In the genomic region with DNA sequence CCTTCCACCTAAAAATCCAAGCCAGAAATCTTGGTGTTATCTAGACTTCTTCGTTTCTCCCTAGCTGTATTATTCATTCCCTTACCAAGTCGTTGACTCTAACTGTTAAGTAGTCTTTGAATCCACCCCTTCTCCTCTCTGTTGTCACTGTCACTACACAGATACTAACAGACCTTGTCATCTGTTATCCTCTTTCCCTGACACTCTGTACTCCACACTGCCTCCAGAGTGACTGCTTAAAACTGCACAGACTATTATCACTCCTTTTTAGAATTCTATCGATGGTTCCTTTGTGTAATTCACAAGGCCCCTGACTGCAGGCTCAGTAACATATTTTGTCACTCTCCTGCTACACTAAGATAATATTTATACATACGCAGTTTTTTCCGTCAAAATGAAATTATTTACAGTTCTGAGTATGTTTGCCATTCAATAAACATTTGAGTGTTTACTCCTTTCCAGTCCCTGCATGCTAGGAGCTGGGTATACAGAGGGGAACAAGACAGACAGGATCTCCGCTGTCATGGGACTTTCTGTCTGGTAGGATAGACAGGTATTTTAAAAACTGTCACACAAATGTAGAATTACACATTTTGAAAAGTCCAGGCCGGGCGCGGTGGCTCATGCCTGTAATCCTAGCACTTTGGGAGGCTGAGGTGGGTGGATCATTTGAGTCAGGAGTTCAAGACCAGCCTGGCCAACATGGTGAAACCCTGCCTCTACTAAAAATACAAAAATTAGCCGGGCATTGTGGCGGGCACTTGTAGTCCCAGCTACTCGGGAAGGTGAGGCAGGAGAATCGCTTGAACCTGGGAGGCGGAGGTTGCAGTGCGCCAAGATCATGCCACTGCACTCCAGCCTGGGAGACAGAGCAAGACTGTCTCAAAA, we compare ENCODE assay signal across 9 cellular contexts. TPM values are rescaled to one million over a fixed set of nuclear protein-coding genes. Genes with fewer than 3 reads are reported as not detected.
DNase-seq lines count a peak whose midpoint lies in the region; ATAC-seq and TF ChIP-seq lines count a peak whose summit lies in the region.
"Had no signal": no experiment of that assay in that cellular context is flagged by ENCODE, and none has a peak within 500 bp of the region (broad histone marks: within the 10 kb centered on the region; RNA-seq: fewer than 3 reads in every experiment).

No MANE protein-coding gene starts in this region.

- 0 out of 3 replicates have a peak, but pooled peaks have one; percentile 15 for ATAC-seq in DND-41 (ENCODE audit: insufficient read depth, low read depth)
- ATAC-seq in Panc1 = no peak
- no peak for ATAC-seq in GM21576 (IDR thresholded peaks at IDR 0.05; ENCODE audit: unreplicated experiment)
- ATAC-seq: foreskin keratinocyte had no signal

- H3K27ac ChIP-seq in DND-41 (ENCODE audit: low read length) = no peak overlapping the region; the same call in 1 of the 2 replicates
- H3K27ac ChIP-seq in Panc1 (ENCODE audit: low read length) = no peak overlapping the region
- H3K27ac ChIP-seq in right atrium auricular region = no peak overlapping the region
- H3K27ac ChIP-seq: foreskin keratinocyte had no signal

- H2AFZ ChIP-seq in DND-41 (ENCODE audit: low read depth, low read length) = no peak overlapping the region

- no peaks in the 10 kb centered on the region for H3K27me3 ChIP-seq in DND-41 (ENCODE audit: insufficient read depth, low read length, poor library complexity)
- no peaks in the 10 kb centered on the region for H3K27me3 ChIP-seq in Panc1 (ENCODE audit: control insufficient read depth, insufficient read depth, low read length)
- H3K27me3 ChIP-seq in right atrium auricular region = no peaks in the 10 kb centered on the region
- H3K27me3 ChIP-seq: foreskin keratinocyte had no signal

- H4K20me1 ChIP-seq in DND-41 (ENCODE audit: insufficient read depth, low read length) = peaks cover 31% of the 10 kb centered on the region

- DNase-seq in AML-193 (lab: John Stamatoyannopoulos, UW) (peak; percentile 45 to 51), DND-41 (no peak), Panc1 (ENCODE audit: low read depth, low spot score) (no peak), endothelial cell (ENCODE audit: low spot score) (no peak), NCI-H510A (lab: John Stamatoyannopoulos, UW) (no peak), dermis blood vessel endothelial cell (no peak), right atrium auricular region (ENCODE audit: low spot score) (no peak)
- DNase-seq: foreskin keratinocyte had no signal

- CTCF ChIA-PET in Panc1 (lab: Charles Lee) = interaction anchor here (0.7 kb wide), 1 partner anchor 93 kb away, joined by 9 read pairs; no protein-coding TSS in a partner anchor

- TSS peak; percentile 43 for BruUV-seq in Panc1 (replicated peaks; lab: Mats Ljungman, UMichigan)

- TF ChIP-seq CTCF in DND-41 (IDR thresholded peaks at IDR 0.05; ENCODE audit: borderline replicate concordance, extremely low read depth, low read length, poor library complexity, severe bottlenecking) (peak; percentile 48), Panc1 (IDR thresholded peaks at IDR 0.05) (peak; percentile 39; the same call in 1 of the 2 replicates), endothelial cell (IDR thresholded peaks at IDR 0.05; ENCODE audit: unreplicated experiment) (no peak), right atrium auricular region (IDR thresholded peaks at IDR 0.05) (no peak)

- peaks cover 4% of the 10 kb centered on the region for H3K27me3 Mint-ChIP-seq in endothelial cell (ENCODE audit: unreplicated experiment)

- H3K4me1 Mint-ChIP-seq in endothelial cell (ENCODE audit: unreplicated experiment) = peaks cover 12% of the 10 kb centered on the region

- peak overlapping the region; percentile 66 for H3K4me3 Mint-ChIP-seq in endothelial cell (ENCODE audit: unreplicated experiment)

- H3K36me3 Mint-ChIP-seq in endothelial cell (ENCODE audit: low read depth, unreplicated experiment) = peaks cover 38% of the 10 kb centered on the region

- intact Hi-C loops in Panc1 (cut with micrococcal nuclease; ENCODE audit: unreplicated experiment) = no loop called here

- H3K4me3 ChIP-seq in DND-41 (ENCODE audit: low read depth in 1 of 2, low read length in 2 of 2) (no peak overlapping the region), Panc1 (ENCODE audit: low read depth in 2 of 2, low read length in 2 of 2) (no peak overlapping the region), right atrium auricular region (no peak overlapping the region)

- no peak overlapping the region for H3K4me2 ChIP-seq in DND-41 (ENCODE audit: insufficient read depth, low read length)

- peaks cover 46% of the 10 kb centered on the region for H3K79me2 ChIP-seq in DND-41 (ENCODE audit: insufficient read depth, low read length)

- POLR2A ChIA-PET in Panc1 (lab: Charles Lee) = no interaction called here

- peak overlapping the region; percentile 9 for H3K27ac Mint-ChIP-seq in endothelial cell (ENCODE audit: unreplicated experiment)

- in situ Hi-C loops in Panc1 (cut with HindIII; ENCODE audit: low pct_unique_long_range_greater_than_20kb, low sequenced_read_pairs) = no loop called here

- H3K9me3 Mint-ChIP-seq in endothelial cell (ENCODE audit: unreplicated experiment) = no peaks in the 10 kb centered on the region

- H3K9ac ChIP-seq in DND-41 (ENCODE audit: low read depth, low read length) = no peak overlapping the region

- no peaks in the 10 kb centered on the region for H3K9me3 ChIP-seq in DND-41 (ENCODE audit: insufficient read depth, low read length, severe bottlenecking)
- no peaks in the 10 kb centered on the region for H3K9me3 ChIP-seq in Panc1 (ENCODE audit: control insufficient read depth, insufficient read depth, low read depth, low read length)
- no peaks in the 10 kb centered on the region for H3K9me3 ChIP-seq in right atrium auricular region

- H3K36me3 ChIP-seq in DND-41 (ENCODE audit: insufficient read depth, low read length) (peaks cover 59% of the 10 kb centered on the region), Panc1 (ENCODE audit: control insufficient read depth, insufficient read depth, low read length) (peaks cover 16% of the 10 kb centered on the region; the same call in 1 of the 2 replicates), right atrium auricular region (peaks cover 40% of the 10 kb centered on the region)

- H3K4me1 ChIP-seq in DND-41 (ENCODE audit: insufficient read depth, low read length) (peaks cover 28% of the 10 kb centered on the region), Panc1 (ENCODE audit: control insufficient read depth, insufficient read depth, low read length) (peaks cover 12% of the 10 kb centered on the region; the same call in 1 of the 2 replicates), right atrium auricular region (peaks cover 0 to 15% of the 10 kb centered on the region in 2 donors)
- H3K4me1 ChIP-seq: foreskin keratinocyte had no signal

RNA-seq across cellular contexts. Expression of a gene that starts 3.8 kb away (rescaled TPM):
- total RNA-seq in Panc1 (2021; ENCODE audit: unreplicated experiment) (291 TPM), endothelial cell (ENCODE audit: unreplicated experiment) (183 TPM), dermis blood vessel endothelial cell (71.6 and 81.2 TPM in 2 replicates), right atrium auricular region (10 to 100 TPM; 36.9 to 41.0 TPM)
- 380 TPM for polyA plus RNA-seq in Panc1 (2012; ENCODE audit: insufficient read length)

RNA-seq across cellular contexts. Expression of a gene that starts 12.0 kb away (rescaled TPM):
- 0.92 TPM for total RNA-seq in Panc1 (2021; ENCODE audit: unreplicated experiment)
- polyA plus RNA-seq in Panc1 (2012; ENCODE audit: insufficient read length) = 0.22 TPM
- total RNA-seq in endothelial cell (ENCODE audit: unreplicated experiment) = 65.4 TPM
- not detected in 2 replicates for total RNA-seq in dermis blood vessel endothelial cell
- 1 to 10 TPM; 3.4 to 4.2 TPM for total RNA-seq in right atrium auricular region
- total RNA-seq: foreskin keratinocyte had no signal

RNA-seq across cellular contexts. Expression of a gene that starts 28.7 kb away (rescaled TPM):
- 47.2 TPM for total RNA-seq in Panc1 (2021; ENCODE audit: unreplicated experiment)
- 24.6 TPM for polyA plus RNA-seq in Panc1 (2012; ENCODE audit: insufficient read length)
- 4.2 TPM for total RNA-seq in endothelial cell (ENCODE audit: unreplicated experiment)
- total RNA-seq in dermis blood vessel endothelial cell = 7.5 and 11.4 TPM in 2 replicates
- total RNA-seq in right atrium auricular region = 10 to 100 TPM; 19.8 to 25.0 TPM

RNA-seq across cellular contexts. Expression of a gene that starts 31.0 kb away (rescaled TPM):
- total RNA-seq in Panc1 (2021; ENCODE audit: unreplicated experiment) (115 TPM), endothelial cell (ENCODE audit: unreplicated experiment) (99.0 TPM), dermis blood vessel endothelial cell (12.8 and 17.0 TPM in 2 replicates), right atrium auricular region (10 to 100 TPM; 12.5 to 14.4 TPM)
- polyA plus RNA-seq in Panc1 (2012; ENCODE audit: insufficient read length) = 99.2 TPM

RNA-seq across cellular contexts. Expression of a gene that starts 32.1 kb away (rescaled TPM):
- total RNA-seq in Panc1 (2021; ENCODE audit: unreplicated experiment) (6.5 TPM), endothelial cell (ENCODE audit: unreplicated experiment) (0.77 TPM), dermis blood vessel endothelial cell (0.17 and 0.47 TPM in 2 replicates), right atrium auricular region (1 to 10 TPM in 1 of 2 donors, not detected in 1; 1.2 TPM)
- polyA plus RNA-seq in Panc1 (2012; ENCODE audit: insufficient read length) = 7.7 TPM

Comparison
In these comparisons a context has a peak if more than half of its experiments do, and no peak if none do; other contexts are left out.
1. DNase-seq: peak in AML-193 (2 of 2); none in DND-41 (single experiment), Panc1 (single experiment), endothelial cell (single experiment), NCI-H510A (single experiment), dermis blood vessel endothelial cell (single experiment) and right atrium auricular region (single experiment).
2. CTCF ChIP-seq: peak in DND-41 (single experiment) and Panc1 (single experiment); none in endothelial cell (single experiment) and right atrium auricular region (0 of 2).
3. RNA of a gene that starts 12.0 kb away (total RNA-seq): 65.4 TPM in endothelial cell (single experiment); 3.4 to 4.2 TPM in right atrium auricular region, 0.92 TPM in Panc1 (single experiment) and not detected in dermis blood vessel endothelial cell; every median in the first group is over 10 times any median in the second.